9 cellular contexts compared by ENCODE assay signal in genomic region chr5:6631441-6631840, GRCh38. TPM values are rescaled to one million over a fixed set of nuclear protein-coding genes. Genes with fewer than 3 reads are reported as not detected.
A peak's percentile ranks its signal among the peaks of the same experiment; 100 is the strongest.
DNase-seq lines count a peak whose midpoint lies in the region; ATAC-seq and TF ChIP-seq lines count a peak whose summit lies in the region.
"Had no signal": no experiment of that assay in that cellular context is flagged by ENCODE, and none has a peak within 500 bp of the region (broad histone marks: within the 10 kb centered on the region; RNA-seq: fewer than 3 reads in every experiment).

No MANE protein-coding gene starts in this region.

- no peak for TF ChIP-seq POLR2A in heart left ventricle (IDR thresholded peaks at IDR 0.05)

- intact Hi-C loops in heart left ventricle (cut with DNase I): loop anchor here in 9 of 10 donors (5.0 to 10.0 kb wide), 7 partner anchors 81 to 257 kb away; partner anchors contain the start of genes TENT4A (in 4 of the 9) and MED10 (in 1 of the 9)
- intact Hi-C loops in cardiac septum (cut with DNase I): no loop called here
- intact Hi-C loops in upper lobe of right lung (cut with DNase I): loop anchor here (10.0 kb wide), 1 partner anchor 113 kb away; no protein-coding TSS in a partner anchor

- peak overlapping the region; percentile 94 for H3K4me3 Mint-ChIP-seq in WTC11

- DNase-seq in heart left ventricle (no peak), cardiac septum (ENCODE audit: low spot score) (no peak), WTC11 (ENCODE audit: low spot score) (no peak), foreskin fibroblast (peak in 1 of 2 donors; percentile 11), upper lobe of right lung (no peak), left lobe of liver (ENCODE audit: low spot score) (no peak), EL (no peak), NCI-H1694 treated with DMSO at 0.1 percent for 48 hours (lab: John Stamatoyannopoulos, UW) (no peak)
- DNase-seq: GOT3 had no signal

- H3K27ac Mint-ChIP-seq in WTC11: peak overlapping the region; percentile 55; the same call in 1 of the 2 replicates

- POLR2A ChIA-PET in WTC11 (lab: Charles Lee): interaction anchor here (1.5 kb wide), 1 partner anchor 114 kb away, joined by 3 read pairs; no protein-coding TSS in a partner anchor

- H3K4me1 ChIP-seq in heart left ventricle (peaks cover 0 to 38% (median 25%) of the 10 kb centered on the region in 12 donors), upper lobe of right lung (peaks cover 24% of the 10 kb centered on the region)

- H3K36me3 ChIP-seq in heart left ventricle: peaks cover 0 to 52% (median 32%) of the 10 kb centered on the region in 9 donors
- peaks cover 37% of the 10 kb centered on the region for H3K36me3 ChIP-seq in upper lobe of right lung

- TF ChIP-seq CTCF in heart left ventricle (IDR thresholded peaks at IDR 0.05) (no peak), WTC11 (IDR thresholded peaks at IDR 0.05) (no peak), foreskin fibroblast (IDR thresholded peaks at IDR 0.05; ENCODE audit: low read depth, low read length) (no peak), upper lobe of right lung (IDR thresholded peaks at IDR 0.05) (no peak)

- H3K4me1 Mint-ChIP-seq in WTC11: peaks cover 16% of the 10 kb centered on the region

- H3K27ac ChIP-seq in heart left ventricle (no peak overlapping the region), upper lobe of right lung (no peak overlapping the region)

- H3K4me3 ChIP-seq in heart left ventricle (peak overlapping the region in 7 of 12 donors; percentile 75 to 99 (median 95)), foreskin fibroblast (ENCODE audit: low read depth in 1 of 2, low read length in 2 of 2) (peak overlapping the region; percentile 97), upper lobe of right lung (peak overlapping the region; percentile 95)

- ATAC-seq in heart left ventricle (no peak), WTC11 (no peak), upper lobe of right lung (no peak), left lobe of liver (no peak)

- CTCF ChIA-PET in WTC11 (lab: Charles Lee): no interaction called here

- H3K27me3 ChIP-seq in heart left ventricle (no peaks in the 10 kb centered on the region), upper lobe of right lung (no peaks in the 10 kb centered on the region)

- no peaks in the 10 kb centered on the region for H3K27me3 Mint-ChIP-seq in WTC11 (ENCODE audit: low read depth)

- H3K9me3 ChIP-seq in heart left ventricle: no peaks in the 10 kb centered on the region
- H3K9me3 ChIP-seq in upper lobe of right lung: no peaks in the 10 kb centered on the region

- H3K36me3 Mint-ChIP-seq in WTC11: peaks cover 43% of the 10 kb centered on the region

- WGBS in heart left ventricle, 4 donors: 85 to 94% (median 86%) methylated on average over 4 of the region's 4 CpGs

- H3K9me3 Mint-ChIP-seq in WTC11: no peaks in the 10 kb centered on the region

TF ChIP-seq in WTC11, 78 proteins besides CTCF, POLR2A, EP300 and RAD21:
- TF ChIP-seq ZNF219 (CRISPR knock-in tag; IDR thresholded peaks at IDR 0.05; ENCODE audit: borderline replicate concordance) (no peak), JAZF1 (CRISPR knock-in tag; IDR thresholded peaks at IDR 0.05) (no peak), HMGA2 (CRISPR knock-in tag; IDR thresholded peaks at IDR 0.05) (no peak), ZNF263 (CRISPR knock-in tag; IDR thresholded peaks at IDR 0.05; ENCODE audit: low read depth) (no peak), ZNF317 (CRISPR knock-in tag; IDR thresholded peaks at IDR 0.05; ENCODE audit: borderline replicate concordance, low read depth) (no peak), ERG (CRISPR knock-in tag; IDR thresholded peaks at IDR 0.05) (no peak)
- TF ChIP-seq, protein P1, sequence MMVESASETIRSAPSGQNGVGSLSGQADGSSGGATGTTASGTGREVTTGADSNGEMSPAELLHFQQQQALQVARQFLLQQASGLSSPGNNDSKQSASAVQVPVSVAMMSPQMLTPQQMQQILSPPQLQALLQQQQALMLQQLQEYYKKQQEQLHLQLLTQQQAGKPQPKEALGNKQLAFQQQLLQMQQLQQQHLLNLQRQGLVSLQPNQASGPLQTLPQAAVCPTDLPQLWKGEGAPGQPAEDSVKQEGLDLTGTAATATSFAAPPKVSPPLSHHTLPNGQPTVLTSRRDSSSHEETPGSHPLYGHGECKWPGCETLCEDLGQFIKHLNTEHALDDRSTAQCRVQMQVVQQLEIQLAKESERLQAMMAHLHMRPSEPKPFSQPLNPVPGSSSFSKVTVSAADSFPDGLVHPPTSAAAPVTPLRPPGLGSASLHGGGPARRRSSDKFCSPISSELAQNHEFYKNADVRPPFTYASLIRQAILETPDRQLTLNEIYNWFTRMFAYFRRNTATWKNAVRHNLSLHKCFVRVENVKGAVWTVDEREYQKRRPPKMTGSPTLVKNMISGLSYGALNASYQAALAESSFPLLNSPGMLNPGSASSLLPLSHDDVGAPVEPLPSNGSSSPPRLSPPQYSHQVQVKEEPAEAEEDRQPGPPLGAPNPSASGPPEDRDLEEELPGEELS (CRISPR knock-in tag; IDR thresholded peaks at IDR 0.05): no peak

RNA-seq across cellular contexts. Expression of gene NSUN2, which starts 1.4 kb away (rescaled TPM):
- total RNA-seq in heart left ventricle: 10 to 100 TPM; 25.1 to 42.6 (median 34.0) TPM
- 10 to 100 TPM; 21.9 to 42.7 TPM for polyA plus RNA-seq in heart left ventricle
- total RNA-seq in cardiac septum: 39.9 TPM
- 73.3 to 88.4 TPM (median 74.9 TPM) in 3 replicates for total RNA-seq in WTC11 (2021)
- total RNA-seq in upper lobe of right lung: 46.4 TPM
- total RNA-seq in left lobe of liver: 26.4 TPM

RNA-seq across cellular contexts. Expression of gene SRD5A1, which starts 1.8 kb away (rescaled TPM):
- total RNA-seq in heart left ventricle (1 to 10 TPM; 2.3 to 6.7 (median 4.0) TPM), cardiac septum (4.2 TPM), WTC11 (2021) (36.9 to 42.6 TPM (median 41.6 TPM) in 3 replicates), upper lobe of right lung (8.0 TPM), left lobe of liver (35.1 TPM)
- 1 to 10 TPM in 1 of 2 donors, under 1 TPM in 1; 0.80 to 3.1 TPM for polyA plus RNA-seq in heart left ventricle
